8 cellular contexts compared by ENCODE assay signal in the genomic region with DNA sequence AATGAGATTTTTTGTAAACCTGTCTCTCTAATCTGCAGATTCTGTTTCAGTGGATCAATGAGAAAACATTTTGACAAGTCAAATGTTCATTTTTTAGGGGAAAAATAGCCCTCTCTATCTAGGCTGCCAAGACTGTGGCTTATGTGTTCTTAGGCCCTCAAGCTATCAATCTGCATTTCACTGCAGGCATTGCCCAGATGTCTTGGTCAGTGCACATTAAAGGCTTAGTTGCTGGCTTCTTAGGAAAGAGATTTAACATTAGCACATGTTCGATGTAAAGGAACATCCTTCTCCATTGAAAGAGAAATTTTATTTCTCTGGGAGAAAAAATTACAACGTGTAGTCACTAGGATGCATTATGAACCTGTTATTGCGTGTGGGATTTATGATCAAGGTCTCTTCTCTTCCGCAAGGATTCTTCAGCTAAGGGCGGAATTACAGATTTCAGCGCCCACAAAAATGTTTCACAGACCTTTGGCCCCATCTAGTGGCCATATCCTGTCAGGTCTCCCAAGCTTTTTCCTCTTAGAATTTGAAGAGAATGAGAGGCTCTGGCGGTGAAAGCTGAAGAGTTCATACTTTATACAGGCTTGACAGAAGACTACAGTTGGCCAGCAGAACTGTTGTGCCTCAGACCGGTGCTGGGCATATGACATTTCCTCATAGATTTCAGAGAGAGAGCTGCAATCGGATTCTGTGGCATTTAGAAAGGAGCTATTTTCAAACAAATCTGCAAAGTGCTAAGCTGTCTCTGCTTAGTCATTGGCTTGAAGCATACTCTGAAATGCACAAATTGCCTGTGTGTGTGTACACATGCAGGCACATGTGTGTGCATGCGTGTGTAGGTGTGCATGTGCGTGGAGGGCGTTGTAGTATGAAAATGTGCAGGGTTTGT.
DNase-seq lines count a peak whose midpoint lies in the region; ATAC-seq, FAIRE-seq and TF ChIP-seq lines count a peak whose summit lies in the region.

No MANE protein-coding gene starts in this region.

- dilution Hi-C loops in endothelial cell of umbilical vein (cut with MboI; ENCODE audit: extremely low pct_ligation_motif_present, low sequenced_read_pairs) = no loop called here

- no peaks in the 10 kb centered on the region for H4K20me1 ChIP-seq in endothelial cell of umbilical vein (replicated peaks; ENCODE audit: control insufficient read depth, extremely low read depth, insufficient read depth, low read length)

- no peak overlapping the region for H3K4me3 ChIP-seq in CD8-positive, alpha-beta memory T cell (ENCODE audit: low read length)
- H3K4me3 ChIP-seq in endothelial cell of umbilical vein (replicated peaks in 1 of 3; ENCODE audit: insufficient read depth in 1 of 3, low read depth in 1 of 3, low read length in 3 of 3) (no peak overlapping the region), mucosa of descending colon (no peak overlapping the region), stomach (no peak overlapping the region)

- H3K4me1 Mint-ChIP-seq in CD8-positive, alpha-beta memory T cell = peaks cover 0 to 5% (median 0%) of the 10 kb centered on the region in 3 donors
- H3K4me1 Mint-ChIP-seq in activated CD4-positive, alpha-beta memory T cell treated with anti-CD3 and anti-CD28 coated beads for 36 hours (ENCODE audit: low read depth) = no peaks in the 10 kb centered on the region

- H3K9me3 Mint-ChIP-seq in CD8-positive, alpha-beta memory T cell = no peaks in the 10 kb centered on the region
- no peaks in the 10 kb centered on the region for H3K9me3 Mint-ChIP-seq in activated CD4-positive, alpha-beta memory T cell treated with anti-CD3 and anti-CD28 coated beads for 36 hours

- no peak overlapping the region for H2AFZ ChIP-seq in endothelial cell of umbilical vein (ENCODE audit: low read depth, low read length)

- H3K9me1 ChIP-seq in endothelial cell of umbilical vein (replicated peaks; ENCODE audit: control insufficient read depth, extremely low read depth, insufficient read depth, low read length) = no peaks in the 10 kb centered on the region

- DNase-seq in CD8-positive, alpha-beta memory T cell = peak; percentile 5 to 46 (median 29)
- DNase-seq in NCI-H69 (lab: John Stamatoyannopoulos, UW) (peak; percentile 84), endothelial cell of umbilical vein (ENCODE audit: low read depth, low spot score) (peak; percentile 77), mucosa of descending colon (peak in 2 of 3 donors; percentile 35 to 81), stomach (peak; percentile 67)
- peak; percentile 61 for DNase-seq in activated CD4-positive, alpha-beta memory T cell treated with anti-CD3 and anti-CD28 coated beads for 36 hours

- H3K9ac ChIP-seq in endothelial cell of umbilical vein (replicated peaks; ENCODE audit: extremely low read depth, insufficient read depth, low read length) = no peak overlapping the region

- H3K27me3 ChIP-seq in CD8-positive, alpha-beta memory T cell (ENCODE audit: insufficient read depth, low read length, poor library complexity, severe bottlenecking) = no peaks in the 10 kb centered on the region
- H3K27me3 ChIP-seq in endothelial cell of umbilical vein (ENCODE audit: control insufficient read depth in 2 of 2, insufficient read depth in 2 of 2, low read length in 2 of 2) (peaks cover 3 to 6% of the 10 kb centered on the region in 2 experiments), stomach (no peaks in the 10 kb centered on the region)

- no peaks in the 10 kb centered on the region for H3K79me2 ChIP-seq in endothelial cell of umbilical vein (ENCODE audit: control insufficient read depth, insufficient read depth, low read length)

- POLR2A ChIA-PET in CD8-positive, alpha-beta memory T cell (lab: Charles Lee) = no interaction called here
- POLR2A ChIA-PET in activated CD4-positive, alpha-beta memory T cell treated with anti-CD3 and anti-CD28 coated beads for 36 hours (lab: Charles Lee) = no interaction called here
- POLR2A ChIA-PET in endothelial cell of umbilical vein (lab: Charles Lee) = no interaction called here

- no peak for TF ChIP-seq EP300 in stomach (IDR thresholded peaks at IDR 0.05)

- H3K4me2 ChIP-seq in endothelial cell of umbilical vein (ENCODE audit: insufficient read depth, low read length) = no peak overlapping the region

- 17 to 23% (median 19%) methylated on average over 12 of the region's 12 CpGs for WGBS in stomach, 5 donors

- H3K36me3 Mint-ChIP-seq in CD8-positive, alpha-beta memory T cell = no peaks in the 10 kb centered on the region
- no peaks in the 10 kb centered on the region for H3K36me3 Mint-ChIP-seq in activated CD4-positive, alpha-beta memory T cell treated with anti-CD3 and anti-CD28 coated beads for 36 hours

- ATAC-seq in GM19397 (IDR thresholded peaks at IDR 0.05; ENCODE audit: unreplicated experiment) (peak; percentile 54), HG03565 (IDR thresholded peaks at IDR 0.05; ENCODE audit: unreplicated experiment) (peak; percentile 64), mucosa of descending colon (peak; percentile 89)

- intact Hi-C loops in activated CD4-positive, alpha-beta memory T cell treated with anti-CD3 and anti-CD28 coated beads for 36 hours (cut with micrococcal nuclease) = loop anchor here (5.0 kb wide), 1 partner anchor 834 kb away; no protein-coding TSS in a partner anchor
- intact Hi-C loops in endothelial cell of umbilical vein (cut with micrococcal nuclease) (loop anchor here (1.0 to 10.0 kb wide), 11 partner anchors 48 to 1136 kb away; partner anchors contain the start of gene SLC7A11), mucosa of descending colon (cut with DNase I, micrococcal nuclease) (no loop called here), stomach (cut with DNase I; ENCODE audit: low total_unique reads) (no loop called here)

- TF ChIP-seq POLR2A in endothelial cell of umbilical vein (IDR thresholded peaks at IDR 0.05; ENCODE audit: low read depth, low read length) (no peak), stomach (IDR thresholded peaks at IDR 0.05) (no peak)

- peak; percentile 66 to 71 for TF ChIP-seq CTCF in endothelial cell of umbilical vein (IDR thresholded peaks at IDR 0.05; ENCODE audit: extremely low read depth in 1 of 2, insufficient read depth in 1 of 2, low read depth in 1 of 2, low read length in 2 of 2)
- TF ChIP-seq CTCF in mucosa of descending colon (IDR thresholded peaks at IDR 0.05) = peak; percentile 75
- peak in 5 of 7 experiments; percentile 64 to 89 (median 81) for TF ChIP-seq CTCF in stomach (IDR thresholded peaks at IDR 0.05)

- peaks cover 4% of the 10 kb centered on the region for H3K4me1 ChIP-seq in CD8-positive, alpha-beta memory T cell (ENCODE audit: insufficient read depth, low read length)
- H3K4me1 ChIP-seq in endothelial cell of umbilical vein (ENCODE audit: control insufficient read depth, extremely low read depth, insufficient read depth, low read length) = peaks cover 5% of the 10 kb centered on the region
- H3K4me1 ChIP-seq in mucosa of descending colon (ENCODE audit: low read depth) = no peaks in the 10 kb centered on the region
- H3K4me1 ChIP-seq in stomach = peaks cover 0 to 8% (median 4%) of the 10 kb centered on the region in 4 donors

- BruUV-seq in endothelial cell of umbilical vein (replicated peaks; lab: Mats Ljungman, UMichigan) = no TSS peak

- no peaks in the 10 kb centered on the region for H3K36me3 ChIP-seq in CD8-positive, alpha-beta memory T cell (ENCODE audit: insufficient read depth, low read length)
- H3K36me3 ChIP-seq in endothelial cell of umbilical vein (ENCODE audit: control insufficient read depth in 2 of 2, extremely low read depth in 1 of 2, insufficient read depth in 2 of 2, low read length in 2 of 2) (no peaks in the 10 kb centered on the region), mucosa of descending colon (ENCODE audit: low read depth) (no peaks in the 10 kb centered on the region), stomach (no peaks in the 10 kb centered on the region)

- no peak overlapping the region for H3K27ac Mint-ChIP-seq in CD8-positive, alpha-beta memory T cell
- H3K27ac Mint-ChIP-seq in activated CD4-positive, alpha-beta memory T cell treated with anti-CD3 and anti-CD28 coated beads for 36 hours = no peak overlapping the region

- CTCF ChIA-PET in CD8-positive, alpha-beta memory T cell (lab: Charles Lee) = interaction anchor here (1.3 kb wide), 1 partner anchor 8 kb away, joined by 4 read pairs; no protein-coding TSS in a partner anchor
- CTCF ChIA-PET in activated CD4-positive, alpha-beta memory T cell treated with anti-CD3 and anti-CD28 coated beads for 36 hours (lab: Charles Lee) = interaction anchor here (0.6 to 1.9 kb wide), 32 partner anchors 9 to 1453 kb away, joined by 3 to 19 read pairs (median 4); no protein-coding TSS in a partner anchor
- CTCF ChIA-PET in endothelial cell of umbilical vein (lab: Charles Lee) = interaction anchor here (0.6 to 3.0 kb wide), 66 partner anchors 9 to 1997 kb away, joined by 3 to 84 read pairs (median 5); no protein-coding TSS in a partner anchor

- H3K9me3 ChIP-seq in CD8-positive, alpha-beta memory T cell (ENCODE audit: low read length) = no peaks in the 10 kb centered on the region
- H3K9me3 ChIP-seq in endothelial cell of umbilical vein (replicated peaks; ENCODE audit: control insufficient read depth, insufficient read depth, low read length) (no peaks in the 10 kb centered on the region), mucosa of descending colon (no peaks in the 10 kb centered on the region), stomach (no peaks in the 10 kb centered on the region)

- FAIRE-seq in endothelial cell of umbilical vein (lab: Jason Lieb, UNC) = peak; percentile 82

- no peak overlapping the region for H3K4me3 Mint-ChIP-seq in CD8-positive, alpha-beta memory T cell
- no peak overlapping the region for H3K4me3 Mint-ChIP-seq in activated CD4-positive, alpha-beta memory T cell treated with anti-CD3 and anti-CD28 coated beads for 36 hours

- H3K27me3 Mint-ChIP-seq in CD8-positive, alpha-beta memory T cell = peaks cover 12 to 30% of the 10 kb centered on the region in 2 donors
- H3K27me3 Mint-ChIP-seq in activated CD4-positive, alpha-beta memory T cell treated with anti-CD3 and anti-CD28 coated beads for 36 hours = peaks cover 16% of the 10 kb centered on the region

- no peak overlapping the region for H3K27ac ChIP-seq in CD8-positive, alpha-beta memory T cell (ENCODE audit: low read depth, low read length)
- H3K27ac ChIP-seq in endothelial cell of umbilical vein (ENCODE audit: insufficient read depth, low read depth, low read length) (no peak overlapping the region), stomach (no peak overlapping the region)

TF ChIP-seq in endothelial cell of umbilical vein, 7 proteins besides CTCF, POLR2A, EP300 and RAD21:
- TF ChIP-seq, protein P1, sequence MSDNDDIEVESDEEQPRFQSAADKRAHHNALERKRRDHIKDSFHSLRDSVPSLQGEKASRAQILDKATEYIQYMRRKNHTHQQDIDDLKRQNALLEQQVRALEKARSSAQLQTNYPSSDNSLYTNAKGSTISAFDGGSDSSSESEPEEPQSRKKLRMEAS (IDR thresholded peaks at IDR 0.05; ENCODE audit: insufficient read depth, insufficient read length) = no peak

Comparison
In these comparisons a context has a peak if more than half of its experiments do, and no peak if none do; other contexts are left out.
1. DNase-seq: peak in every context shown above with its lines; median percentile 84 in NCI-H69; 77 in endothelial cell of umbilical vein; 67 in stomach; 61 in activated CD4-positive, alpha-beta memory T cell treated with anti-CD3 and anti-CD28 coated beads for 36 hours; 58 in mucosa of descending colon; 29 in CD8-positive, alpha-beta memory T cell.
2. intact Hi-C loops: an anchor here in activated CD4-positive, alpha-beta memory T cell treated with anti-CD3 and anti-CD28 coated beads for 36 hours (5.0 kb wide) and endothelial cell of umbilical vein (1.0 to 10.0 kb wide); none called in mucosa of descending colon and stomach.